ENCODE assay signal across 23 cellular contexts in genomic region chr3:45865568-45865955, GRCh38. TPM values are rescaled to one million over a fixed set of nuclear protein-coding genes. Genes with fewer than 3 reads are reported as not detected.
DNase-seq lines count a peak whose midpoint lies in the region; ATAC-seq, FAIRE-seq and TF ChIP-seq lines count a peak whose summit lies in the region.
"Had no signal": no experiment of that assay in that cellular context is flagged by ENCODE, and none has a peak within 500 bp of the region (broad histone marks: within the 10 kb centered on the region; RNA-seq: fewer than 3 reads in every experiment).

No MANE protein-coding gene starts in this region.

- no peak for ATAC-seq in memory B cell (ENCODE audit: low read depth)
- ATAC-seq: GM23338 had no signal

- no peak for TF ChIP-seq POLR2A in GM12891 (IDR thresholded peaks at IDR 0.05; ENCODE audit: low read depth, low read length)

- peaks cover 11% of the 10 kb centered on the region; the same call in 1 of the 2 replicates for H3K9me3 ChIP-seq in OCI-LY3 (ENCODE audit: insufficient read depth, low read length)
- H3K9me3 ChIP-seq: BE2C had no signal

- H3K4me2 ChIP-seq in OCI-LY3 (ENCODE audit: low read length), result peak overlapping the region; percentile 73
- H3K4me2 ChIP-seq: GM23338, KMS-11 had no signal

- H2AFZ ChIP-seq in OCI-LY3 (ENCODE audit: low read depth, low read length), result no peak overlapping the region
- H2AFZ ChIP-seq: GM23338 had no signal

- peaks cover 54% of the 10 kb centered on the region for H4K20me1 ChIP-seq in OCI-LY3 (ENCODE audit: insufficient read depth, low read length)

- TF ChIP-seq CTCF in OCI-LY3 (IDR thresholded peaks at IDR 0.05; ENCODE audit: low read depth, low read length), result no peak

- no peak overlapping the region for H3K9ac ChIP-seq in OCI-LY3 (ENCODE audit: low read length)
- H3K9ac ChIP-seq: KMS-11 had no signal

- H3K79me2 ChIP-seq in OCI-LY3 (ENCODE audit: low read length), result no peaks in the 10 kb centered on the region

- H3K4me3 ChIP-seq in OCI-LY3 (ENCODE audit: low read length), result peak overlapping the region; percentile 46
- H3K4me3 ChIP-seq: GM23338 had no signal

- H3K36me3 ChIP-seq in OCI-LY3 (replicated peaks; ENCODE audit: low read depth, low read length), result no peaks in the 10 kb centered on the region
- H3K36me3 ChIP-seq: BE2C had no signal

- peak; percentile 21 for DNase-seq in NCI-H2029 (lab: John Stamatoyannopoulos, UW)
- DNase-seq in NCI-H2029 treated with DMSO at 0.1 percent for 48 hours (lab: John Stamatoyannopoulos, UW), result no peak
- DNase-seq in GM12891 (ENCODE audit: insufficient read length, low spot score), result no peak
- no peak for DNase-seq in memory B cell (ENCODE audit: low spot score in 2 of 2)
- no peak for DNase-seq in iPS-NIHi7 (ENCODE audit: extremely low spot score)
- DNase-seq in NCI-H2171 (lab: John Stamatoyannopoulos, UW), result no peak
- no peak for DNase-seq in NCI-H187 (lab: John Stamatoyannopoulos, UW)
- DNase-seq: BE2C, H9, NCI-H1092, NCI-H1436 treated with DMSO at 0.1 percent for 48 hours, NCI-H1930, NCI-H226, NCI-H524, NCI-H748 treated with DMSO at 0.1 percent for 48 hours, SHP77 had no signal

- H3K4me1 Mint-ChIP-seq in memory B cell, result peaks cover 19% of the 10 kb centered on the region
- H3K4me1 Mint-ChIP-seq: GM23338, H9 had no signal

- H3K4me3 Mint-ChIP-seq in memory B cell, result no peak overlapping the region
- H3K4me3 Mint-ChIP-seq: CD14-positive monocyte, GM23338, H9 had no signal

- no peak overlapping the region for H3K27ac ChIP-seq in OCI-LY3 (ENCODE audit: low read length)
- H3K27ac ChIP-seq: 22Rv1, KMS-11, RWPE1 had no signal

- peaks cover 15% of the 10 kb centered on the region for H3K27me3 Mint-ChIP-seq in memory B cell

- H3K4me1 ChIP-seq in OCI-LY3 (ENCODE audit: low read length), result peaks cover 51% of the 10 kb centered on the region
- H3K4me1 ChIP-seq: BE2C had no signal

- peaks cover 78% of the 10 kb centered on the region for H3K27me3 ChIP-seq in OCI-LY3 (ENCODE audit: low read depth, low read length)
- H3K27me3 ChIP-seq: BE2C had no signal

- peaks cover 4% of the 10 kb centered on the region for H3K36me3 Mint-ChIP-seq in memory B cell
- H3K36me3 Mint-ChIP-seq: CD14-positive monocyte had no signal

- H3K9me3 Mint-ChIP-seq in memory B cell, result peaks cover 5% of the 10 kb centered on the region
- H3K9me3 Mint-ChIP-seq: GM23338 had no signal

- peak; percentile 5 for FAIRE-seq in GM12891 (lab: Jason Lieb, UNC)
- FAIRE-seq: D721Med had no signal

- peak overlapping the region; percentile 70 for H3K27ac Mint-ChIP-seq in memory B cell
- H3K27ac Mint-ChIP-seq: CD14-positive monocyte, GM23338, H9 had no signal

TF ChIP-seq in GM12891, 5 proteins besides CTCF, POLR2A, EP300 and RAD21:
- TF ChIP-seq PAX5 (IDR thresholded peaks at IDR 0.05; ENCODE audit: insufficient read depth, low read length, severe bottlenecking), result no peak
- peak; percentile 84 for TF ChIP-seq SPI1 (IDR thresholded peaks at IDR 0.05; ENCODE audit: low read depth, low read length)

RNA-seq across cellular contexts. Expression of gene CCR9, which starts 20.8 kb away (rescaled TPM):
- polyA plus RNA-seq in GM12891 (2012; ENCODE audit: low read depth, missing spikeins), result 1.7 TPM
- polyA plus RNA-seq: CD14-positive monocyte, GM23338 had no signal

RNA-seq across cellular contexts. Expression of gene LZTFL1, which starts 23.6 kb away (rescaled TPM):
- polyA plus RNA-seq in GM12891 (2012; ENCODE audit: low read depth, missing spikeins), result 23.4 TPM
